ENCODE assay signal across 8 cellular contexts in genomic region chr4:40056722-40057539, GRCh38. TPM values are rescaled to one million over a fixed set of nuclear protein-coding genes. Genes with fewer than 3 reads are reported as not detected.
DNase-seq lines count a peak whose midpoint lies in the region; ATAC-seq, FAIRE-seq and TF ChIP-seq lines count a peak whose summit lies in the region.

TSS of gene N4BP2 (plus strand) at chr4:40056850. CDS start at chr4:40097341, 40,491 bp downstream.

- H3K27ac Mint-ChIP-seq in activated B cell treated with CpG ODN at 0.5 μM for 24 hours, result peak within 1 kb of the TSS; percentile 92

- no peaks in the 10 kb centered on the region for H3K9me1 ChIP-seq in keratinocyte (ENCODE audit: control insufficient read depth, extremely low read depth, insufficient read depth, low read length)

- H3K79me2 ChIP-seq in keratinocyte (ENCODE audit: control insufficient read depth, insufficient read depth, low read length), result peaks cover 3% of the 10 kb centered on the region

- DNase-seq in A673 (ENCODE audit: low spot score) (peak; percentile 93), NCI-H2196 (lab: John Stamatoyannopoulos, UW; ENCODE audit: unreplicated experiment) (peak; percentile 87), activated B cell treated with CpG ODN at 0.5 μM for 24 hours (peak; percentile 75), cardiac fibroblast (ENCODE audit: low read depth in 2 of 2) (peak; percentile 82 to 88), keratinocyte (ENCODE audit: low read depth, low spot score) (peak; percentile 30)
- DNase-seq in stimulated activated CD4-positive, alpha-beta T cell treated with anti-CD3 and anti-CD28 coated beads, Interleukin-12 subunit alpha, Interleukin-12 subunit beta, amount 100 ng/mL, for 48 hours (ENCODE audit: low read depth in 2 of 3, low spot score in 1 of 3), result peak; percentile 45 to 65 (median 59)

- H2AFZ ChIP-seq in keratinocyte (ENCODE audit: control insufficient read depth, low read length), result peak within 1 kb of the TSS; percentile 78

- H3K36me3 Mint-ChIP-seq in activated B cell treated with CpG ODN at 0.5 μM for 24 hours (ENCODE audit: low read depth), result peaks cover 7% of the 10 kb centered on the region

- H3K27me3 Mint-ChIP-seq in activated B cell treated with CpG ODN at 0.5 μM for 24 hours, result no peaks in the 10 kb centered on the region

- H3K9ac ChIP-seq in keratinocyte (ENCODE audit: control insufficient read depth, extremely low read depth, insufficient read depth, low read length), result peak within 1 kb of the TSS; percentile 97

- H3K9me3 Mint-ChIP-seq in activated B cell treated with CpG ODN at 0.5 μM for 24 hours, result no peaks in the 10 kb centered on the region

- H4K20me1 ChIP-seq in keratinocyte (ENCODE audit: control insufficient read depth, extremely low read depth, insufficient read depth, low read length), result no peaks in the 10 kb centered on the region

- H3K9me3 ChIP-seq in A673 (ENCODE audit: low read depth, low read length, poor library complexity, severe bottlenecking), result no peaks in the 10 kb centered on the region
- no peaks in the 10 kb centered on the region for H3K9me3 ChIP-seq in keratinocyte (ENCODE audit: control insufficient read depth, low read depth, low read length)

- CTCF ChIA-PET in A673 (lab: Charles Lee) (interaction anchor here (0.7 to 1.6 kb wide), 5 partner anchors 79 to 588 kb away, joined by 3 to 13 read pairs (median 5); no protein-coding TSS in a partner anchor), activated B cell treated with CpG ODN at 0.5 μM for 24 hours (lab: Charles Lee) (interaction anchor here (0.6 to 5.4 kb wide), 15 partner anchors 93 to 784 kb away, joined by 3 to 54 read pairs (median 5); no protein-coding TSS in a partner anchor)

- H3K4me3 ChIP-seq in A673 (ENCODE audit: low read depth, low read length, poor library complexity, severe bottlenecking) (peak within 1 kb of the TSS; percentile 61), cardiac fibroblast (replicated peaks in 1 of 2; ENCODE audit: low read depth in 2 of 2, low read length in 2 of 2) (peak within 1 kb of the TSS; percentile 70 to 82), keratinocyte (ENCODE audit: control insufficient read depth in 2 of 3, extremely low read depth in 1 of 3, insufficient read depth in 2 of 3, low read depth in 1 of 3, low read length in 3 of 3) (peak within 1 kb of the TSS; percentile 87 to 96 (median 96))

- POLR2A ChIA-PET in A673 (lab: Charles Lee; ENCODE audit: low non-redundant PET), result interaction anchor here (0.9 kb wide), 1 partner anchor 503 kb away, joined by 8 read pairs; no protein-coding TSS in a partner anchor
- POLR2A ChIA-PET in activated B cell treated with CpG ODN at 0.5 μM for 24 hours (lab: Charles Lee), result interaction anchor here (0.5 to 2.0 kb wide), 15 partner anchors 94 to 1262 kb away, joined by 3 to 9 read pairs (median 5); partner anchors contain the start of genes LIAS and RPL9

- peak within 1 kb of the TSS; percentile 100 for H3K4me2 ChIP-seq in keratinocyte (ENCODE audit: control insufficient read depth, extremely low read depth, insufficient read depth, low read depth, low read length)

- no peaks in the 10 kb centered on the region for H3K27me3 ChIP-seq in A673 (replicated peaks; ENCODE audit: insufficient read depth, low read depth, low read length, poor library complexity)
- no peaks in the 10 kb centered on the region for H3K27me3 ChIP-seq in keratinocyte (ENCODE audit: control insufficient read depth, extremely low read depth, insufficient read depth, low read length)

- H3K4me1 ChIP-seq in A673 (ENCODE audit: insufficient read depth, low read length, poor library complexity, severe bottlenecking) (peaks cover 12% of the 10 kb centered on the region), keratinocyte (ENCODE audit: control insufficient read depth, extremely low read depth, insufficient read depth, low read length) (peaks cover 25% of the 10 kb centered on the region)

- H3K4me1 Mint-ChIP-seq in activated B cell treated with CpG ODN at 0.5 μM for 24 hours, result peaks cover 27% of the 10 kb centered on the region

- dilution Hi-C loops in keratinocyte (cut with MboI; ENCODE audit: extremely low pct_ligation_motif_present, low sequenced_read_pairs), result no loop called here

- H3K36me3 ChIP-seq in A673 (ENCODE audit: insufficient read depth, low read length, poor library complexity, severe bottlenecking) (no peaks in the 10 kb centered on the region), keratinocyte (ENCODE audit: control insufficient read depth in 2 of 2, extremely low read depth in 1 of 2, insufficient read depth in 2 of 2, low read length in 2 of 2) (no peaks in the 10 kb centered on the region)

- no TSS peak for BruUV-seq in A673 (replicated peaks; lab: Mats Ljungman, UMichigan)

- intact Hi-C loops in A673 (cut with micrococcal nuclease; ENCODE audit: unreplicated experiment) (loop anchor here (2.0 to 5.0 kb wide), 5 partner anchors 140 to 590 kb away; partner anchors contain the start of gene RHOH), activated B cell treated with CpG ODN at 0.5 μM for 24 hours (cut with micrococcal nuclease) (loop anchor here (1.0 to 5.0 kb wide), 15 partner anchors 93 to 840 kb away; partner anchors contain the start of genes LIAS, RHOH, RPL9 and UBE2K)

- no peak for FAIRE-seq in keratinocyte (lab: Jason Lieb, UNC)

- TF ChIP-seq CTCF in A673 (conservative IDR thresholded peaks at IDR 0.05; ENCODE audit: low read depth, low read length) (peak; percentile 56), activated B cell treated with CpG ODN at 0.5 μM for 24 hours (IDR thresholded peaks at IDR 0.05) (no peak), cardiac fibroblast (IDR thresholded peaks at IDR 0.05; ENCODE audit: low read depth, low read length) (peak; percentile 27), keratinocyte (optimal IDR thresholded peaks at IDR 0.05 in 1 of 3, IDR thresholded peaks at IDR 0.05 in 1 of 3, conservative IDR thresholded peaks at IDR 0.05 in 1 of 3; ENCODE audit: extremely low read depth in 1 of 3, insufficient read depth in 2 of 3, low read length in 3 of 3) (peak in 2 of 3 experiments; percentile 75 to 77)

- ATAC-seq in HG03103 (IDR thresholded peaks at IDR 0.05; ENCODE audit: low read depth, unreplicated experiment) (peak; percentile 52), activated B cell treated with CpG ODN at 0.5 μM for 24 hours (ENCODE audit: low read depth) (peak; percentile 68)

- peak; percentile 29 for TF ChIP-seq POLR2A in GM18526 (IDR thresholded peaks at IDR 0.05; ENCODE audit: extremely low read depth, insufficient read length)

- H3K4me3 Mint-ChIP-seq in activated B cell treated with CpG ODN at 0.5 μM for 24 hours, result peak within 1 kb of the TSS; percentile 95

- H3K27ac ChIP-seq in A673 (ENCODE audit: low read depth, low read length, poor library complexity, severe bottlenecking) (peak within 1 kb of the TSS; percentile 99), keratinocyte (ENCODE audit: control insufficient read depth, insufficient read depth, low read length) (peak within 1 kb of the TSS; percentile 98)

RNA-seq across cellular contexts. Expression of gene N4BP2, which starts in this region (rescaled TPM):
- 21.3 and 24.8 TPM in 2 replicates for total RNA-seq in A673 (2021)
- 6.0 and 6.2 TPM in 2 replicates for total RNA-seq in activated B cell treated with CpG ODN at 0.5 μM for 24 hours
- polyA plus RNA-seq in keratinocyte, result 1.3 to 2.7 TPM (median 1.9 TPM) in 3 replicates
- polyA plus RNA-seq in keratinocyte (2011; ENCODE audit: low read depth), result 2.9 TPM
- polyA plus RNA-seq in keratinocyte (2011; cell fraction: cytosol; rRNA removed), result 0.62 and 1.3 TPM in 2 replicates
- 2.4 and 3.6 TPM in 2 replicates for polyA plus RNA-seq in keratinocyte (2011; cell fraction: nucleus; rRNA removed)
- polyA plus RNA-seq in keratinocyte (2012; ENCODE audit: low replicate concordance), result 1.2 and 1.6 TPM in 2 replicates
- 1.0 to 3.9 TPM (median 2.0 TPM) in 3 replicates for polyA minus RNA-seq in keratinocyte
- 5.6 TPM for polyA minus RNA-seq in keratinocyte (2011; cell fraction: cytosol; rRNA and poly(A)+ RNA removed)
- polyA minus RNA-seq in keratinocyte (2011; cell fraction: nucleus; rRNA and poly(A)+ RNA removed), result 3.9 and 7.4 TPM in 2 replicates

Comparison
In these comparisons a context has a peak if more than half of its experiments do, and no peak if none do; other contexts are left out.
1. Peak in every context shown above with its lines: DNase-seq, ATAC-seq, H3K4me3 ChIP-seq and H3K27ac ChIP-seq.
2. DNase-seq: peak in every context shown above with its lines; median percentile 93 in A673; 87 in NCI-H2196; 85 in cardiac fibroblast; 75 in activated B cell treated with CpG ODN at 0.5 μM for 24 hours; 59 in stimulated activated CD4-positive, alpha-beta T cell treated with anti-CD3 and anti-CD28 coated beads, Interleukin-12 subunit alpha, Interleukin-12 subunit beta, amount 100 ng/mL, for 48 hours; 30 in keratinocyte.